Comparison of ENCODE assay signal across 23 cellular contexts in genomic region chr15:29554531-29554930, GRCh38.
"Had no signal": no experiment of that assay in that cellular context is flagged by ENCODE, and none has a peak within 500 bp of the region (broad histone marks: within the 10 kb centered on the region; RNA-seq: fewer than 3 reads in every experiment).

No MANE protein-coding gene starts in this region.

- H3K27ac ChIP-seq: lower lobe of right lung, parathyroid adenoma, psoas muscle, sigmoid colon, transverse colon, upper lobe of left lung, vagina had no signal

- ATAC-seq: lower lobe of right lung; naive thymus-derived CD8-positive, alpha-beta T cell; psoas muscle; stimulated activated memory B cell treated with anti-CD40 and anti-IgM and Interleukin-4, amounts not matched to agents 10 μg/mL and 1 μg/mL and 100 μg/mL, for 72 hours; stimulated activated naive CD8-positive, alpha-beta T cell treated with anti-CD3 and anti-CD28 coated beads, Interleukin-15, amount 100 ng/mL, for 72 hours had no signal

- H3K27me3 ChIP-seq: sigmoid colon, transverse colon, upper lobe of left lung, vagina had no signal

- H3K4me2 ChIP-seq: smooth muscle cell had no signal

- H3K36me3 ChIP-seq: lower lobe of right lung, sigmoid colon, transverse colon, upper lobe of left lung, vagina had no signal

- H3K9ac ChIP-seq: parathyroid adenoma had no signal

- H3K4me1 ChIP-seq: lower lobe of right lung, psoas muscle, sigmoid colon, transverse colon, upper lobe of left lung, vagina had no signal

- H3K9me3 ChIP-seq: lower lobe of right lung, psoas muscle, sigmoid colon, transverse colon, upper lobe of left lung, vagina had no signal

- H2AFZ ChIP-seq: parathyroid adenoma had no signal

- DNase-seq: hypothalamus; immature natural killer cell; kidney; lower lobe of right lung; mammary epithelial cell; mesenchymal stem cell; naive thymus-derived CD8-positive, alpha-beta T cell; occipital lobe; psoas muscle; sigmoid colon; stimulated activated CD4-positive, alpha-beta T cell treated with anti-CD3 and anti-CD28 coated beads, Interleukin-1b, Interleukin-23, amount 100 ng/mL, for 48 hours; stimulated activated CD4-positive, alpha-beta T cell treated with anti-CD3 and anti-CD28 coated beads, Interleukin-2, amount 100 ng/mL, for 48 hours; stimulated activated CD4-positive, alpha-beta T cell treated with anti-CD3 and anti-CD28 coated beads, Interleukin-4, amount 100 ng/mL, for 4 hours; stimulated activated CD8-positive, alpha-beta memory T cell treated with anti-CD3 and anti-CD28 coated beads, Interleukin-4, amount 100 ng/mL, for 48 hours; stimulated activated naive CD4-positive, alpha-beta T cell treated with Interleukin-2 at 50 U/mL for 16 hours; stimulated activated naive CD8-positive, alpha-beta T cell treated with anti-CD3 and anti-CD28 coated beads, Interleukin-15, amount 100 ng/mL, for 72 hours; substantia nigra; transverse colon; upper lobe of left lung had no signal

- H3K4me3 ChIP-seq: lower lobe of right lung, psoas muscle, sigmoid colon, smooth muscle cell, transverse colon, upper lobe of left lung, vagina had no signal
